6 cellular contexts compared by ENCODE assay signal in genomic region chr2:99153921-99154604, GRCh38. TPM values are rescaled to one million over a fixed set of nuclear protein-coding genes. Genes with fewer than 3 reads are reported as not detected.
DNase-seq lines count a peak whose midpoint lies in the region; ATAC-seq, FAIRE-seq and TF ChIP-seq lines count a peak whose summit lies in the region.

No MANE protein-coding gene starts in this region.

- H3K9me3 Mint-ChIP-seq in endodermal cell, result no peaks in the 10 kb centered on the region
- no peaks in the 10 kb centered on the region for H3K9me3 Mint-ChIP-seq in activated T-helper 17 cell treated with anti-CD3 and anti-CD28 coated beads, Interleukin-2, amount 50 U/mL, for 72 hours

- H3K27ac ChIP-seq in endodermal cell (ENCODE audit: low read depth, low read length) (no peak overlapping the region), small intestine (ENCODE audit: low read depth in 1 of 2, low read length in 1 of 2) (peak overlapping the region; percentile 81 to 96)

- H3K4me1 ChIP-seq in endodermal cell (ENCODE audit: control insufficient read depth, insufficient read depth, low read length) (peaks cover 7% of the 10 kb centered on the region), small intestine (ENCODE audit: control insufficient read depth in 2 of 2, insufficient read depth in 1 of 2, low read depth in 1 of 2, low read length in 1 of 2) (peaks cover 0 to 7% of the 10 kb centered on the region in 2 donors)

- FAIRE-seq in small intestine (lab: Jason Lieb, UNC), result no peak

- H3K27me3 ChIP-seq in endodermal cell (ENCODE audit: control insufficient read depth, insufficient read depth, low read length, poor library complexity, severe bottlenecking) (no peaks in the 10 kb centered on the region), small intestine (ENCODE audit: control insufficient read depth in 2 of 2, insufficient read depth in 2 of 2, low read length in 2 of 2) (no peaks in the 10 kb centered on the region)

- H3K4me3 Mint-ChIP-seq in endodermal cell, result peak overlapping the region; percentile 77
- H3K4me3 Mint-ChIP-seq in activated T-helper 17 cell treated with anti-CD3 and anti-CD28 coated beads, Interleukin-2, amount 50 U/mL, for 72 hours, result no peak overlapping the region

- ATAC-seq in activated T-helper 17 cell treated with anti-CD3 and anti-CD28 coated beads, Interleukin-2, amount 50 U/mL, for 72 hours (replicated peaks), result no peak

- H3K4me3 ChIP-seq in endodermal cell (ENCODE audit: low read length), result peak overlapping the region; percentile 98
- H3K4me3 ChIP-seq in small intestine (ENCODE audit: low read depth in 1 of 2, low read length in 2 of 2), result peak overlapping the region; percentile 63 to 77

- H3K4me1 Mint-ChIP-seq in endodermal cell, result peaks cover 13% of the 10 kb centered on the region
- H3K4me1 Mint-ChIP-seq in activated T-helper 17 cell treated with anti-CD3 and anti-CD28 coated beads, Interleukin-2, amount 50 U/mL, for 72 hours, result peaks cover 11% of the 10 kb centered on the region

- H3K27ac Mint-ChIP-seq in endodermal cell, result peak overlapping the region; percentile 82
- no peak overlapping the region for H3K27ac Mint-ChIP-seq in activated T-helper 17 cell treated with anti-CD3 and anti-CD28 coated beads, Interleukin-2, amount 50 U/mL, for 72 hours

- H3K9ac ChIP-seq in endodermal cell (ENCODE audit: extremely low read depth, low read length, poor library complexity, severe bottlenecking), result peak overlapping the region; percentile 80

- peaks cover 13% of the 10 kb centered on the region for H3K36me3 Mint-ChIP-seq in endodermal cell (ENCODE audit: low read depth)
- H3K36me3 Mint-ChIP-seq in activated T-helper 17 cell treated with anti-CD3 and anti-CD28 coated beads, Interleukin-2, amount 50 U/mL, for 72 hours (ENCODE audit: low read depth), result peaks cover 8% of the 10 kb centered on the region

- no peak for TF ChIP-seq CTCF in endodermal cell (conservative IDR thresholded peaks at IDR 0.05)

- no peaks in the 10 kb centered on the region for H3K27me3 Mint-ChIP-seq in endodermal cell (ENCODE audit: insufficient read depth)
- no peaks in the 10 kb centered on the region for H3K27me3 Mint-ChIP-seq in activated T-helper 17 cell treated with anti-CD3 and anti-CD28 coated beads, Interleukin-2, amount 50 U/mL, for 72 hours

- peak; percentile 19 for DNase-seq in DMS79 treated with DMSO at 0.1 percent for 48 hours (lab: John Stamatoyannopoulos, UW)
- DNase-seq in DMS79 (lab: John Stamatoyannopoulos, UW), result no peak
- DNase-seq in endodermal cell, result peak; percentile 47
- DNase-seq in small intestine, result peak; percentile 16
- DNase-seq in NCI-H2029 (lab: John Stamatoyannopoulos, UW), result no peak

- 55 to 75% methylated on average over 8 to 12 of the region's 12 CpGs for WGBS in endodermal cell (ENCODE audit: insufficient coverage in 1 of 2, insufficient read length in 1 of 2), 2 experiments
- WGBS in small intestine, 3 donors, result 16 to 38% (median 22%) methylated on average over 12 of the region's 12 CpGs

- H3K36me3 ChIP-seq in endodermal cell (ENCODE audit: control insufficient read depth, insufficient read depth, low read length) (peaks cover 4% of the 10 kb centered on the region), small intestine (ENCODE audit: control insufficient read depth in 2 of 2, insufficient read depth in 2 of 2, low read length in 2 of 2) (peaks cover 0 to 3% of the 10 kb centered on the region in 2 donors)

- H3K9me3 ChIP-seq in endodermal cell (ENCODE audit: control insufficient read depth, low read length) (no peaks in the 10 kb centered on the region), small intestine (ENCODE audit: control insufficient read depth, low read depth) (no peaks in the 10 kb centered on the region)

RNA-seq across cellular contexts. Expression of gene TSGA10, which starts 0.7 kb away (rescaled TPM):
- 10 to 100 TPM in 1 of 2 donors, 1 to 10 TPM in 1; 7.8 to 12.4 TPM for total RNA-seq in endodermal cell
- 4.5 TPM for polyA plus RNA-seq in endodermal cell (2013, experiment 1 of 2)
- 3.3 TPM for polyA plus RNA-seq in endodermal cell (2013, experiment 2 of 2)
- polyA plus RNA-seq in small intestine, result 1 to 10 TPM; 2.2 to 2.3 (median 2.2) TPM
- 1 to 10 TPM; 3.5 to 9.8 TPM for total RNA-seq in activated T-helper 17 cell treated with anti-CD3 and anti-CD28 coated beads, Interleukin-2, amount 50 U/mL, for 72 hours

RNA-seq across cellular contexts. Expression of gene LIPT1, which starts 0.7 kb away (rescaled TPM):
- 10 to 100 TPM in 1 of 2 donors, 1 to 10 TPM in 1; 8.0 to 12.2 TPM for total RNA-seq in endodermal cell
- polyA plus RNA-seq in endodermal cell (2013, experiment 1 of 2), result 11.6 TPM
- polyA plus RNA-seq in endodermal cell (2013, experiment 2 of 2), result 7.5 TPM
- polyA plus RNA-seq in small intestine, result 10 to 100 TPM in 2 of 3 donors, 1 to 10 TPM in 1; 7.0 to 13.2 (median 10.3) TPM
- total RNA-seq in activated T-helper 17 cell treated with anti-CD3 and anti-CD28 coated beads, Interleukin-2, amount 50 U/mL, for 72 hours, result 1 to 10 TPM; 3.3 to 5.5 TPM

RNA-seq across cellular contexts. Expression of gene C2orf15, which starts 12.6 kb away (rescaled TPM):
- total RNA-seq in endodermal cell, result 1 to 10 TPM; 3.1 to 6.5 TPM
- polyA plus RNA-seq in endodermal cell (2013, experiment 1 of 2), result 2.0 TPM
- polyA plus RNA-seq in endodermal cell (2013, experiment 2 of 2), result 1.9 TPM
- 1 to 10 TPM; 1.4 to 5.6 (median 4.9) TPM for polyA plus RNA-seq in small intestine
- total RNA-seq in activated T-helper 17 cell treated with anti-CD3 and anti-CD28 coated beads, Interleukin-2, amount 50 U/mL, for 72 hours, result 1 to 10 TPM; 1.9 TPM

RNA-seq across cellular contexts. Expression of gene MITD1, which starts 26.8 kb away (rescaled TPM):
- 10 to 100 TPM; 39.2 to 47.3 TPM for total RNA-seq in endodermal cell
- polyA plus RNA-seq in endodermal cell (2013, experiment 1 of 2), result 45.1 TPM
- 42.1 TPM for polyA plus RNA-seq in endodermal cell (2013, experiment 2 of 2)
- polyA plus RNA-seq in small intestine, result 10 to 100 TPM; 27.6 to 38.2 (median 30.5) TPM
- 10 to 100 TPM; 68.7 to 71.5 TPM for total RNA-seq in activated T-helper 17 cell treated with anti-CD3 and anti-CD28 coated beads, Interleukin-2, amount 50 U/mL, for 72 hours

RNA-seq across cellular contexts. Expression of gene MRPL30, which starts 26.9 kb away (rescaled TPM):
- total RNA-seq in endodermal cell, result 10 to 100 TPM; 39.8 to 46.1 TPM
- 51.2 TPM for polyA plus RNA-seq in endodermal cell (2013, experiment 1 of 2)
- polyA plus RNA-seq in endodermal cell (2013, experiment 2 of 2), result 47.2 TPM
- 10 to 100 TPM; 19.7 to 27.9 (median 20.1) TPM for polyA plus RNA-seq in small intestine
- total RNA-seq in activated T-helper 17 cell treated with anti-CD3 and anti-CD28 coated beads, Interleukin-2, amount 50 U/mL, for 72 hours, result 10 to 100 TPM; 25.7 to 26.0 TPM

Comparison
In these comparisons a context has a peak if more than half of its experiments do, and no peak if none do; other contexts are left out.
1. DNase-seq: peak in DMS79 treated with DMSO at 0.1 percent for 48 hours (single experiment), endodermal cell (single experiment) and small intestine (single experiment); none in DMS79 (single experiment) and NCI-H2029 (single experiment).